ENCODE assay signal across 9 cellular contexts in the genomic region with DNA sequence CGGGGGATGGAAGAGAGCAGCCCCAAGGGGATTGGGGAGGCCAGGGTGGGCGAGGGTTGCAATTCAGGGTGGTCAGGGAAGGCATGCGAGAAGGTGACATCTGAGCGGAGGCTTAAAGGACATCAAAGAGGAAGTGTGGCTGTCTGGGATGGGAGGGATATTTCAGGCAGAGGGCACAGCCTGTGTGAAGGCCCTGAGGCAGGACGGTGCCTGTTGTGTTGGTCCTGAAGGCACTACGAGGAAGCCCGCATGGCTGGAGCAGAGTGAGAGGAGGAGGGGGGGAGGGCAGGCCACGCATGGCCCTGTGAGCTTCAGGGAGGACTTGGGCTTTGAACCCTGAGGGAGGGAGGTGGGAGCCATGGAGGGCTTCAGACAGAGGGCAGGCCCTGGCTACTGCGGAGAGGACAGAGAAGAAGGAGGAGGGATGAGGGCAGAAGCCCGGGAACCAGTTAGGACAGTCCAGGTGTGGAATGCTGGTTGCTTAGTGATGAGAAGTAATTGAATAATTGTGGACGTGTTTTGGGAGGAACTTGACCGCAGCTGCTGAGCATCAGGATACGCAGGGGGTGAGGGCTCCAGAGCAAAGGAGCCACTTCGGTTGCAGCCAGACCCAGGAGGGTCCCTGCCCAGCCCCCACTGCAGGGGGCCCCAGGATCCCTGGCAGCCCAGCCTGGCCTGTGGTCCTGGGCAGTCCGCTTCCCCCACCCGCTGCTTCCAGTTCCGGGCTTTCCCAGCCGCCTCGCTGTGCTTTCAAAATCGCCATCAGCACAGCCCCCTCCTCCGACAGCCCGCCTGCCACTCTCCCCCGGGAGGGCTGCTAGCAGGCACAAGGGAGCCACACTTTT. TPM values are rescaled to one million over a fixed set of nuclear protein-coding genes. Genes with fewer than 3 reads are reported as not detected.
DNase-seq lines count a peak whose midpoint lies in the region; ATAC-seq, FAIRE-seq and TF ChIP-seq lines count a peak whose summit lies in the region.
"Had no signal": no experiment of that assay in that cellular context is flagged by ENCODE, and none has a peak within 500 bp of the region (broad histone marks: within the 10 kb centered on the region; RNA-seq: fewer than 3 reads in every experiment).

No MANE protein-coding gene starts in this region.

- TF ChIP-seq EP300 in K562 (IDR thresholded peaks at IDR 0.05; ENCODE audit: low read length), result no peak

- H3K27ac ChIP-seq in K562 (ENCODE audit: extremely low read depth, low read depth, low read length), result no peak overlapping the region

- BruUV-seq in K562 (replicated peaks; lab: Mats Ljungman, UMichigan), result no TSS peak

- DNase-seq in DMS 273 (lab: John Stamatoyannopoulos, UW; ENCODE audit: unreplicated experiment) (peak; percentile 89), NCI-H146 treated with DMSO at 0.1 percent for 48 hours (lab: John Stamatoyannopoulos, UW; ENCODE audit: unreplicated experiment) (peak; percentile 70), K562 (ENCODE audit: extremely low read depth in 1 of 4, low spot score in 3 of 4) (peak in 2 of 4 experiments; percentile 20 to 23), iPS-NIHi11 (ENCODE audit: low spot score) (peak; percentile 79), smooth muscle cell of the brain vasculature (ENCODE audit: low read depth, low spot score) (peak; percentile 47)
- DNase-seq in activated CD4-positive, alpha-beta T cell treated with anti-CD3 and anti-CD28 coated beads for 4 hours, result no peak

- 25% methylated on average over 23 of the region's 23 CpGs for WGBS in K562 (ENCODE audit: insufficient coverage, low coverage, missing lambda C conversion rate)

- TF ChIP-seq POLR2A in K562 (conservative IDR thresholded peaks at IDR 0.05), result no peak

- H3K9me3 ChIP-seq in K562 (replicated peaks; ENCODE audit: control insufficient read depth, insufficient read depth, low read depth, low read length), result no peaks in the 10 kb centered on the region

- no peaks in the 10 kb centered on the region for H4K20me1 ChIP-seq in K562 (replicated peaks; ENCODE audit: control insufficient read depth, insufficient read depth, low read length)

- in situ Hi-C loops in K562 (cut with MboI), result no loop called here

- TF ChIP-seq RAD21 in K562 (CRISPR knock-in tag; conservative IDR thresholded peaks at IDR 0.05 in 1 of 2, IDR thresholded peaks at IDR 0.05 in 1 of 2), result no peak

- H3K79me2 ChIP-seq in K562 (ENCODE audit: control insufficient read depth, insufficient read depth, low read length), result no peaks in the 10 kb centered on the region

- H3K9ac ChIP-seq in K562 (ENCODE audit: insufficient read depth in 1 of 2, low read depth in 2 of 2, low read length in 2 of 2), result peak overlapping the region in 1 of 2 experiments; percentile 42; a peak in 1 of 4 replicates

- peak overlapping the region; percentile 38; the same call in 1 of the 2 replicates for H3K4me2 ChIP-seq in K562 (ENCODE audit: insufficient read depth, low read length)

- no peaks in the 10 kb centered on the region for H3K9me1 ChIP-seq in K562 (ENCODE audit: control insufficient read depth, insufficient read depth, low read length)

- TF ChIP-seq CTCF in K562 (IDR thresholded peaks at IDR 0.05 in 2 of 3, conservative IDR thresholded peaks at IDR 0.05 in 1 of 3; ENCODE audit: insufficient read depth in 2 of 3, low read depth in 1 of 3, low read length in 3 of 3), result no peak

- ATAC-seq in K562 (peak; percentile 67), HG03378 (IDR thresholded peaks at IDR 0.05; ENCODE audit: unreplicated experiment) (no peak), GM18873 (IDR thresholded peaks at IDR 0.05; ENCODE audit: low FRiP score, unreplicated experiment) (no peak)

- H2AFZ ChIP-seq in K562 (ENCODE audit: low read depth, low read length), result peak overlapping the region; percentile 47; the same call in 1 of the 2 replicates

- peaks cover 0 to 13% of the 10 kb centered on the region in 2 experiments; a peak in 2 of 5 replicates for H3K27me3 ChIP-seq in K562 (ENCODE audit: control insufficient read depth in 2 of 2, insufficient read depth in 2 of 2, low read length in 2 of 2)

- intact Hi-C loops in K562 (cut with micrococcal nuclease), result no loop called here

- no peaks in the 10 kb centered on the region for H3K36me3 ChIP-seq in K562 (ENCODE audit: control insufficient read depth, insufficient read depth, low read length)

- H3K4me3 ChIP-seq in K562, result no peak overlapping the region; the same call in 1 of the 2 replicates

- FAIRE-seq in K562 (lab: Jason Lieb, UNC), result no peak
- FAIRE-seq: colon had no signal

- peaks cover 0 to 35% of the 10 kb centered on the region in 2 experiments; a peak in 3 of 5 replicates for H3K4me1 ChIP-seq in K562 (replicated peaks in 1 of 2; ENCODE audit: control insufficient read depth in 2 of 2, insufficient read depth in 2 of 2, low read length in 2 of 2)

- POLR2A ChIA-PET in K562 (lab: Yijun Ruan, JAX), result interaction anchor here (0.6 to 1.2 kb wide), 4 partner anchors 39 to 717 kb away, joined by 3 to 4 read pairs (median 3); partner anchors contain the start of gene ZNF77

- CTCF ChIA-PET in K562 (lab: Yijun Ruan, JAX; ENCODE audit: low intra/inter-chr PET ratio), result no interaction called here

RNA-seq across cellular contexts. Expression of gene TLE6, which starts 6.2 kb away (rescaled TPM):
- total RNA-seq in K562 (2011; cell fraction: chromatin; rRNA removed; ENCODE audit: low replicate concordance), result 5.1 and 7.6 TPM in 2 replicates
- total RNA-seq in K562 (2011; cell fraction: nucleolus; rRNA removed), result 5.1 and 5.5 TPM in 2 replicates
- 2.7 and 4.5 TPM in 2 replicates for total RNA-seq in K562 (2011; cell fraction: nucleoplasm; rRNA removed)
- 3.3 and 6.1 TPM in 2 replicates for total RNA-seq in K562 (2014; rRNA removed)
- 1.1 and 1.2 TPM in 2 replicates for total RNA-seq in K562 (2014; rRNA removed; fragmentation: Illumina TruSeq; extraction: Trizol)
- 3.4 and 3.5 TPM in 2 replicates for total RNA-seq in K562 (2015; rRNA removed; fragmentation: Illumina TruSeq; extraction: Trizol)
- total RNA-seq in K562 (2021), result 1.8 TPM in 2 replicates
- polyA plus RNA-seq in K562 (2011; rRNA removed), result 3.3 and 3.5 TPM in 2 replicates
- polyA plus RNA-seq in K562 (2011; cell fraction: cytosol; rRNA removed), result 3.0 TPM in 2 replicates
- polyA plus RNA-seq in K562 (2011; cell fraction: nucleus; rRNA removed), result 6.5 and 7.6 TPM in 2 replicates
- polyA plus RNA-seq in K562 (2012), result 2.3 and 10.0 TPM in 2 replicates
- 1.8 and 3.1 TPM in 2 replicates for polyA plus RNA-seq in K562 (2014; fragmentation: Illumina TruSeq; extraction: Trizol)
- 1 to 10 TPM; 1.2 to 1.5 TPM for polyA plus RNA-seq in K562 (2014; fragmentation: Nextera tagmentation; extraction: Ambion mirVana)
- 2.5 and 4.4 TPM in 2 replicates for polyA plus RNA-seq in K562 (2014; rRNA removed)
- 0.70 and 0.78 TPM in 2 replicates for polyA minus RNA-seq in K562 (2011; rRNA and poly(A)+ RNA removed)
- polyA minus RNA-seq in K562 (2011; cell fraction: cytosol; rRNA and poly(A)+ RNA removed), result 1.1 TPM in 1 of 2 replicates, not detected in the other
- 0.94 and 2.4 TPM in 2 replicates for polyA minus RNA-seq in K562 (2011; cell fraction: nucleus; rRNA and poly(A)+ RNA removed)

RNA-seq across cellular contexts. Expression of gene ZNF77, which starts 38.8 kb away (rescaled TPM):
- 62.3 and 82.9 TPM in 2 replicates for total RNA-seq in K562 (2011; cell fraction: chromatin; rRNA removed; ENCODE audit: low replicate concordance)
- 40.1 and 43.2 TPM in 2 replicates for total RNA-seq in K562 (2011; cell fraction: nucleolus; rRNA removed)
- total RNA-seq in K562 (2011; cell fraction: nucleoplasm; rRNA removed), result 32.5 and 41.6 TPM in 2 replicates
- total RNA-seq in K562 (2014; rRNA removed) (6.5 and 8.6 TPM in 2 replicates), K562 (2014; rRNA removed; fragmentation: Illumina TruSeq; extraction: Trizol) (11.2 and 13.5 TPM in 2 replicates), K562 (2015; rRNA removed; fragmentation: Illumina TruSeq; extraction: Trizol) (10.2 and 11.2 TPM in 2 replicates), K562 (2021) (6.7 and 6.8 TPM in 2 replicates)
- polyA plus RNA-seq in K562 (2011; rRNA removed) (12.3 and 14.5 TPM in 2 replicates), K562 (2014; fragmentation: Illumina TruSeq; extraction: Trizol) (7.7 and 10.7 TPM in 2 replicates), K562 (2014; fragmentation: Nextera tagmentation; extraction: Ambion mirVana) (1 to 10 TPM; 4.3 to 4.9 TPM), K562 (2014; rRNA removed) (8.1 and 8.2 TPM in 2 replicates)
- 4.5 and 6.9 TPM in 2 replicates for polyA plus RNA-seq in K562 (2011; cell fraction: cytosol; rRNA removed)
- 11.2 and 12.3 TPM in 2 replicates for polyA plus RNA-seq in K562 (2011; cell fraction: nucleus; rRNA removed)
- polyA plus RNA-seq in K562 (2012), result 5.9 and 14.5 TPM in 2 replicates
- polyA minus RNA-seq in K562 (2011; rRNA and poly(A)+ RNA removed), result 22.6 and 25.0 TPM in 2 replicates
- 3.2 and 4.4 TPM in 2 replicates for polyA minus RNA-seq in K562 (2011; cell fraction: cytosol; rRNA and poly(A)+ RNA removed)
- 5.4 and 7.1 TPM in 2 replicates for polyA minus RNA-seq in K562 (2011; cell fraction: nucleus; rRNA and poly(A)+ RNA removed)

RNA-seq across cellular contexts. Expression of gene TLE2, which starts 45.5 kb away (rescaled TPM):
- total RNA-seq in K562 (2011; cell fraction: chromatin; rRNA removed; ENCODE audit: low replicate concordance), result 30.9 and 72.5 TPM in 2 replicates
- 30.0 and 48.0 TPM in 2 replicates for total RNA-seq in K562 (2011; cell fraction: nucleolus; rRNA removed)
- 19.1 and 21.2 TPM in 2 replicates for total RNA-seq in K562 (2011; cell fraction: nucleoplasm; rRNA removed)
- total RNA-seq in K562 (2014; rRNA removed) (5.5 and 6.4 TPM in 2 replicates), K562 (2014; rRNA removed; fragmentation: Illumina TruSeq; extraction: Trizol) (2.4 and 2.7 TPM in 2 replicates), K562 (2015; rRNA removed; fragmentation: Illumina TruSeq; extraction: Trizol) (4.4 and 4.5 TPM in 2 replicates), K562 (2021) (13.1 and 15.2 TPM in 2 replicates)
- polyA plus RNA-seq in K562 (2011; rRNA removed) (10.7 and 12.0 TPM in 2 replicates), K562 (2014; fragmentation: Illumina TruSeq; extraction: Trizol) (6.2 and 8.8 TPM in 2 replicates), K562 (2014; fragmentation: Nextera tagmentation; extraction: Ambion mirVana) (under 1 TPM; 0.35 to 0.53 TPM), K562 (2014; rRNA removed) (10.5 and 10.6 TPM in 2 replicates)
- polyA plus RNA-seq in K562 (2011; cell fraction: cytosol; rRNA removed), result 6.0 and 17.7 TPM in 2 replicates
- polyA plus RNA-seq in K562 (2011; cell fraction: nucleus; rRNA removed), result 34.3 and 67.6 TPM in 2 replicates
- polyA plus RNA-seq in K562 (2012), result 25.8 and 36.0 TPM in 2 replicates
- 2.9 and 8.1 TPM in 2 replicates for polyA minus RNA-seq in K562 (2011; rRNA and poly(A)+ RNA removed)
- polyA minus RNA-seq in K562 (2011; cell fraction: cytosol; rRNA and poly(A)+ RNA removed), result 10.4 and 11.6 TPM in 2 replicates
- polyA minus RNA-seq in K562 (2011; cell fraction: nucleus; rRNA and poly(A)+ RNA removed), result 6.6 and 9.0 TPM in 2 replicates

Comparison
In these comparisons a context has a peak if more than half of its experiments do, and no peak if none do; other contexts are left out.
1. DNase-seq: peak in DMS 273 (single experiment), NCI-H146 treated with DMSO at 0.1 percent for 48 hours (single experiment), iPS-NIHi11 (single experiment) and smooth muscle cell of the brain vasculature (single experiment); none in activated CD4-positive, alpha-beta T cell treated with anti-CD3 and anti-CD28 coated beads for 4 hours (0 of 2).